Comparison of ENCODE assay signal across 10 cellular contexts in the genomic region with DNA sequence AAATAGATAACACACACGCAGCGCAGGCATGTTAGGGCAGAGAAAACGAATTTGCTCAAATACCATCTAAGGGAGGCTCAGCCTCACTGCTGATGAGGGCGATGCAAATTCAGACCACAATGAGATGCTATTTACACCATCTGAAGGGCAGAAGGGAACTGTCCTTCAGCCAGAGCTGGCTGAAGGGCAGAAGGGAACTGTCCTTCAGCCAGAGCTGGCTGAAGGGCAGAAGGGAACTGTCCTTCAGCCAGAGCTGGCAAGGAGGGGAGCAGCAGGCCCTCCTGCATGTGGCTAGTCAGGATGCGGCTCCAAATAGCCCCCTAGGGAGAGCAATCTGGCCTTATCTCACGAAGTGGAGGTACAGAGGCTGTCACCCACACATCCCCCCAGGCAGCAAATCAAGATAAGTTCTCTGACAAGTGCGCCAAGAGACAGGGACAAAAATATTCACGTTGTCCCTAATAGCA. TPM values are rescaled to one million over a fixed set of nuclear protein-coding genes. Genes with fewer than 3 reads are reported as not detected.
DNase-seq lines count a peak whose midpoint lies in the region; ATAC-seq and TF ChIP-seq lines count a peak whose summit lies in the region.
"Had no signal": no experiment of that assay in that cellular context is flagged by ENCODE, and none has a peak within 500 bp of the region (broad histone marks: within the 10 kb centered on the region; RNA-seq: fewer than 3 reads in every experiment).

No MANE protein-coding gene starts in this region.

- H3K27me3 ChIP-seq in endodermal cell (ENCODE audit: control insufficient read depth, insufficient read depth, low read length, poor library complexity, severe bottlenecking) (no peaks in the 10 kb centered on the region), ovary (no peaks in the 10 kb centered on the region)

- peaks cover 32% of the 10 kb centered on the region for H3K4me1 Mint-ChIP-seq in endodermal cell

- DNase-seq in GM13977 (ENCODE audit: low spot score) (peak; percentile 66), NCI-H146 (lab: John Stamatoyannopoulos, UW) (peak; percentile 46), endodermal cell (peak; percentile 67), ovary (no peak), ACHN (no peak), ureter (ENCODE audit: low spot score) (no peak), NCI-H510A (lab: John Stamatoyannopoulos, UW) (no peak)

- H3K4me3 ChIP-seq in endodermal cell (ENCODE audit: low read length) (peak overlapping the region; percentile 63), ovary (peak overlapping the region; percentile 65)
- H3K4me3 ChIP-seq: PC-9 had no signal

- no peaks in the 10 kb centered on the region for H3K27me3 Mint-ChIP-seq in endodermal cell (ENCODE audit: insufficient read depth)

- 8 to 20% methylated on average over 5 to 7 of the region's 8 CpGs for WGBS in endodermal cell (ENCODE audit: insufficient coverage in 1 of 2, insufficient read length in 1 of 2), 2 experiments
- 19 to 24% (median 24%) methylated on average over 8 of the region's 8 CpGs for WGBS in ovary, 3 donors

- H3K27ac ChIP-seq in endodermal cell (ENCODE audit: low read depth, low read length) (no peak overlapping the region), ovary (peak overlapping the region in 1 of 2 donors; percentile 79)
- H3K27ac ChIP-seq: PC-9 had no signal

- no peak for TF ChIP-seq EP300 in ovary (IDR thresholded peaks at IDR 0.05)

- ATAC-seq in GM21723 (IDR thresholded peaks at IDR 0.05; ENCODE audit: unreplicated experiment) = peak; percentile 66

- intact Hi-C loops in ovary (cut with DNase I) = no loop called here

- no peak for TF ChIP-seq POLR2A in ovary (IDR thresholded peaks at IDR 0.05)

- in situ Hi-C loops in GM13977 (cut with MboI; ENCODE audit: low pct_unique_long_range_greater_than_20kb, low sequenced_read_pairs, unreplicated experiment) = loop anchor here (25.0 kb wide), 1 partner anchor 711 kb away; no protein-coding TSS in a partner anchor
- in situ Hi-C loops in ACHN (cut with HindIII; ENCODE audit: low pct_ligation_motif_present, low pct_unique_long_range_greater_than_20kb, low sequenced_read_pairs) = no loop called here

- H3K36me3 Mint-ChIP-seq in endodermal cell (ENCODE audit: low read depth) = no peaks in the 10 kb centered on the region

- H3K4me1 ChIP-seq in endodermal cell (ENCODE audit: control insufficient read depth, insufficient read depth, low read length) (no peaks in the 10 kb centered on the region), ovary (ENCODE audit: insufficient read depth) (no peaks in the 10 kb centered on the region)

- no peak overlapping the region for H3K9ac ChIP-seq in endodermal cell (ENCODE audit: extremely low read depth, low read length, poor library complexity, severe bottlenecking)

- no peaks in the 10 kb centered on the region for H3K9me3 ChIP-seq in endodermal cell (ENCODE audit: control insufficient read depth, low read length)
- no peaks in the 10 kb centered on the region for H3K9me3 ChIP-seq in ovary

- peak overlapping the region; percentile 71 for H3K27ac Mint-ChIP-seq in endodermal cell

- no peaks in the 10 kb centered on the region for H3K9me3 Mint-ChIP-seq in endodermal cell

- no peak for TF ChIP-seq CTCF in GM13977 (IDR thresholded peaks at IDR 0.05; ENCODE audit: extremely low read depth, insufficient read depth, missing control alignments)
- TF ChIP-seq CTCF in endodermal cell (conservative IDR thresholded peaks at IDR 0.05) = no peak
- no peak for TF ChIP-seq CTCF in ovary (IDR thresholded peaks at IDR 0.05)

- no peaks in the 10 kb centered on the region for H3K36me3 ChIP-seq in endodermal cell (ENCODE audit: control insufficient read depth, insufficient read depth, low read length)
- H3K36me3 ChIP-seq in ovary = no peaks in the 10 kb centered on the region

- H3K4me3 Mint-ChIP-seq in endodermal cell = peak overlapping the region; percentile 50

RNA-seq across cellular contexts. Expression of a gene that starts 7.5 kb away (rescaled TPM):
- total RNA-seq in endodermal cell (10 to 100 TPM; 34.7 to 40.4 TPM), ovary (10 to 100 TPM; 38.7 to 60.2 (median 51.7) TPM), ureter (40.4 TPM)
- 38.8 TPM for polyA plus RNA-seq in endodermal cell (2013, experiment 1 of 2)
- polyA plus RNA-seq in endodermal cell (2013, experiment 2 of 2) = 31.4 TPM
- 10 to 100 TPM in 1 of 2 donors, 1 to 10 TPM in 1; 2.8 to 54.8 TPM for polyA plus RNA-seq in ovary

RNA-seq across cellular contexts. Expression of a gene that starts 22.5 kb away (rescaled TPM):
- total RNA-seq in endodermal cell (not detected), ovary (10 to 100 TPM in 2 of 7 donors, 1 to 10 TPM in 5; 5.1 to 21.5 (median 8.5) TPM), ureter (10.6 TPM)
- polyA plus RNA-seq in endodermal cell (2013, experiment 1 of 2) = not detected
- polyA plus RNA-seq in endodermal cell (2013, experiment 2 of 2) = 0.25 TPM
- 1 to 10 TPM; 3.9 to 6.8 TPM for polyA plus RNA-seq in ovary
- total RNA-seq: PC-9, renal cortical epithelial cell had no signal

RNA-seq across cellular contexts. Expression of a gene that starts 25.4 kb away (rescaled TPM):
- total RNA-seq in endodermal cell (100 to 1,000 TPM; 152 to 175 TPM), ovary (10 to 100 TPM; 60.7 to 89.6 (median 79.4) TPM), ureter (87.4 TPM)
- 124 TPM for polyA plus RNA-seq in endodermal cell (2013, experiment 1 of 2)
- 129 TPM for polyA plus RNA-seq in endodermal cell (2013, experiment 2 of 2)
- 100 to 1,000 TPM; 104 to 267 TPM for polyA plus RNA-seq in ovary

RNA-seq across cellular contexts. Expression of a gene that starts 48.1 kb away (rescaled TPM):
- under 1 TPM; 0.40 to 0.64 TPM for total RNA-seq in endodermal cell
- not detected for polyA plus RNA-seq in endodermal cell (2013, experiment 1 of 2)
- 0.33 TPM for polyA plus RNA-seq in endodermal cell (2013, experiment 2 of 2)
- total RNA-seq in ovary = under 1 TPM in 3 of 7 donors, not detected in 4; 0.23 to 0.43 (median 0.32) TPM
- polyA plus RNA-seq in ovary = under 1 TPM in 1 of 2 donors, not detected in 1; 0.08 TPM
- total RNA-seq in ureter = 0.44 TPM

RNA-seq across cellular contexts. Expression of a gene that starts 48.3 kb away (rescaled TPM):
- under 1 TPM in 1 of 2 donors, not detected in 1; 0.07 TPM for total RNA-seq in endodermal cell
- polyA plus RNA-seq in endodermal cell (2013, experiment 1 of 2) = not detected
- not detected for polyA plus RNA-seq in endodermal cell (2013, experiment 2 of 2)
- total RNA-seq in ovary = under 1 TPM in 3 of 7 donors, not detected in 4; 0.18 to 0.40 (median 0.32) TPM
- polyA plus RNA-seq in ovary = under 1 TPM; 0.05 to 0.22 TPM
- total RNA-seq in ureter = 0.18 TPM
- total RNA-seq: PC-9, renal cortical epithelial cell had no signal

Comparison
In these comparisons a context has a peak if more than half of its experiments do, and no peak if none do; other contexts are left out.
1. DNase-seq: peak in GM13977 (single experiment), NCI-H146 (single experiment) and endodermal cell (single experiment); none in ovary (0 of 5), ACHN (single experiment), ureter (single experiment) and NCI-H510A (single experiment).